ENCODE assay signal across 8 cellular contexts in genomic region chr1:43349594-43350306, GRCh38. TPM values are rescaled to one million over a fixed set of nuclear protein-coding genes. Genes with fewer than 3 reads are reported as not detected.
DNase-seq lines count a peak whose midpoint lies in the region; ATAC-seq and TF ChIP-seq lines count a peak whose summit lies in the region.

No MANE protein-coding gene starts in this region.

- ATAC-seq in Right ventricle myocardium inferior (peak; percentile 37), GM21367 (IDR thresholded peaks at IDR 0.05; ENCODE audit: unreplicated experiment) (no peak)

- peak; percentile 77 for DNase-seq in H4 (ENCODE audit: low spot score)
- DNase-seq in Right ventricle myocardium inferior (ENCODE audit: missing footprints) = no peak
- DNase-seq in renal cortical epithelial cell (ENCODE audit: low read depth) = peak; percentile 79
- DNase-seq in KG1 (lab: John Stamatoyannopoulos, UW) = no peak
- DNase-seq in HPDE6-E6E7 (ENCODE audit: extremely low spot score) = no peak
- no peak for DNase-seq in germinal center (ENCODE audit: low spot score)

- intact Hi-C loops in Right ventricle myocardium inferior (cut with DNase I) = loop anchor here (2.0 to 10.0 kb wide), 2 partner anchors 111 to 405 kb away; no protein-coding TSS in a partner anchor

- peak overlapping the region; percentile 43 for H3K4me3 ChIP-seq in WI38 (ENCODE audit: low read depth, low read length)

- no peak for TF ChIP-seq CTCF in WI38 (IDR thresholded peaks at IDR 0.05; ENCODE audit: low read depth, low read length)

RNA-seq across cellular contexts. Expression of gene CDC20, which starts 9.0 kb away (rescaled TPM):
- 313 and 327 TPM in 2 replicates for total RNA-seq in H4 (2014; rRNA removed; shearing (Covaris generic))
- total RNA-seq in Right ventricle myocardium inferior (1.6 TPM), renal cortical epithelial cell (2.1 and 42.5 TPM in 2 replicates)

RNA-seq across cellular contexts. Expression of gene MPL, which starts 12.1 kb away (rescaled TPM):
- not detected in 2 replicates for total RNA-seq in H4 (2014; rRNA removed; shearing (Covaris generic))
- total RNA-seq in Right ventricle myocardium inferior (0.73 TPM), renal cortical epithelial cell (not detected in 2 replicates)

RNA-seq across cellular contexts. Expression of gene ELOVL1, which starts 18.1 kb away (rescaled TPM):
- 120 and 138 TPM in 2 replicates for total RNA-seq in H4 (2014; rRNA removed; shearing (Covaris generic))
- 34.4 TPM for total RNA-seq in Right ventricle myocardium inferior
- total RNA-seq in renal cortical epithelial cell = 59.0 and 99.5 TPM in 2 replicates

RNA-seq across cellular contexts. Expression of gene MED8, which starts 39.9 kb away (rescaled TPM):
- total RNA-seq in H4 (2014; rRNA removed; shearing (Covaris generic)) = 113 and 119 TPM in 2 replicates
- total RNA-seq in Right ventricle myocardium inferior = 18.0 TPM
- total RNA-seq in renal cortical epithelial cell = 40.2 and 59.4 TPM in 2 replicates

RNA-seq across cellular contexts. Expression of gene SZT2, which starts 39.9 kb away (rescaled TPM):
- 4.2 and 6.3 TPM in 2 replicates for total RNA-seq in H4 (2014; rRNA removed; shearing (Covaris generic))
- total RNA-seq in Right ventricle myocardium inferior (22.5 TPM), renal cortical epithelial cell (6.6 and 28.5 TPM in 2 replicates)

Comparison
In these comparisons a context has a peak if more than half of its experiments do, and no peak if none do; other contexts are left out.
1. DNase-seq: peak in H4 (single experiment) and renal cortical epithelial cell (single experiment); none in Right ventricle myocardium inferior (single experiment), KG1 (single experiment), HPDE6-E6E7 (single experiment) and germinal center (single experiment).